In genomic region chr5:131957721-131958483, GRCh38 we compare ENCODE assay signal across 26 cellular contexts. TPM values are rescaled to one million over a fixed set of nuclear protein-coding genes. Genes with fewer than 3 reads are reported as not detected.
DNase-seq lines count a peak whose midpoint lies in the region; ATAC-seq and TF ChIP-seq lines count a peak whose summit lies in the region.
"Had no signal": no experiment of that assay in that cellular context is flagged by ENCODE, and none has a peak within 500 bp of the region (broad histone marks: within the 10 kb centered on the region; RNA-seq: fewer than 3 reads in every experiment).

No MANE protein-coding gene starts in this region.

- TF ChIP-seq CTCF in brain (conservative IDR thresholded peaks at IDR 0.05) = no peak

- peak; percentile 50 for DNase-seq in activated CD4-positive, alpha-beta T cell treated with anti-CD3 and anti-CD28 coated beads, Interleukin-2, amount 10 ng/mL, durations not matched to agents 24 days and 14 days
- DNase-seq in activated CD4-positive, alpha-beta T cell treated with anti-CD3 and anti-CD28 coated beads, Interleukin-2, amount 50 U/mL, for 1 hour = no peak
- DNase-seq in kidney tubule cell (ENCODE audit: low spot score) (peak; percentile 2), superior temporal gyrus (ENCODE audit: extremely low spot score) (peak; percentile 58), NOMO-1 treated with DMSO at 0.1 percent for 48 hours (lab: John Stamatoyannopoulos, UW; ENCODE audit: unreplicated experiment) (no peak)
- DNase-seq: activated naive CD8-positive, alpha-beta T cell treated with anti-CD3 and anti-CD28 coated beads, Interleukin-2, amount 10 ng/mL, durations not matched to agents 7 days and 5 days; activated T-cell treated with anti-CD3 and anti-CD28 coated beads, Interleukin-2, amount 50 U/mL, for 72 hours; BE2C; erythroblast; left ventricle myocardium superior; NCI-H1436 treated with DMSO at 0.1 percent for 48 hours; NCI-H69; OCI-M1; SHP77; stimulated activated naive CD4-positive, alpha-beta T cell; upper lobe of left lung had no signal

- H3K4me1 Mint-ChIP-seq in activated CD4-positive, alpha-beta T cell treated with anti-CD3 and anti-CD28 coated beads, Interleukin-2, amount 10 ng/mL, durations not matched to agents 24 days and 14 days = no peaks in the 10 kb centered on the region
- peaks cover 19% of the 10 kb centered on the region for H3K4me1 Mint-ChIP-seq in brain

- intact Hi-C loops in activated CD4-positive, alpha-beta T cell treated with anti-CD3 and anti-CD28 coated beads, Interleukin-2, amount 10 ng/mL, durations not matched to agents 24 days and 14 days (cut with micrococcal nuclease) = no loop called here

- peaks cover 3% of the 10 kb centered on the region for H3K27me3 Mint-ChIP-seq in activated CD4-positive, alpha-beta T cell treated with anti-CD3 and anti-CD28 coated beads, Interleukin-2, amount 10 ng/mL, durations not matched to agents 24 days and 14 days
- H3K27me3 Mint-ChIP-seq in brain = no peaks in the 10 kb centered on the region
- H3K27me3 Mint-ChIP-seq: activated naive CD8-positive, alpha-beta T cell treated with anti-CD3 and anti-CD28 coated beads, Interleukin-2, amount 10 ng/mL, durations not matched to agents 7 days and 5 days had no signal

- H3K36me3 Mint-ChIP-seq in activated CD4-positive, alpha-beta T cell treated with anti-CD3 and anti-CD28 coated beads, Interleukin-2, amount 10 ng/mL, durations not matched to agents 24 days and 14 days (ENCODE audit: low read depth) = peaks cover 36% of the 10 kb centered on the region
- peaks cover 31% of the 10 kb centered on the region for H3K36me3 Mint-ChIP-seq in brain

- ATAC-seq in HG02852 (IDR thresholded peaks at IDR 0.05; ENCODE audit: unreplicated experiment) = no peak
- ATAC-seq in HG03521 (IDR thresholded peaks at IDR 0.05; ENCODE audit: unreplicated experiment) = no peak
- ATAC-seq: activated T-cell treated with anti-CD3 and anti-CD28 coated beads, Interleukin-2, amount 50 U/mL, for 72 hours; gastroesophageal sphincter; left ventricle myocardium superior had no signal

- H3K9me3 Mint-ChIP-seq in activated CD4-positive, alpha-beta T cell treated with anti-CD3 and anti-CD28 coated beads, Interleukin-2, amount 10 ng/mL, durations not matched to agents 24 days and 14 days = peaks cover 3% of the 10 kb centered on the region
- H3K9me3 Mint-ChIP-seq in brain = peaks cover 0 to 5% (median 0%) of the 10 kb centered on the region in 5 experiments
- H3K9me3 Mint-ChIP-seq: activated naive CD8-positive, alpha-beta T cell treated with anti-CD3 and anti-CD28 coated beads, Interleukin-2, amount 10 ng/mL, durations not matched to agents 7 days and 5 days; activated T-cell treated with anti-CD3 and anti-CD28 coated beads, Interleukin-2, amount 50 U/mL, for 72 hours had no signal

- H3K4me3 Mint-ChIP-seq in activated CD4-positive, alpha-beta T cell treated with anti-CD3 and anti-CD28 coated beads, Interleukin-2, amount 10 ng/mL, durations not matched to agents 24 days and 14 days = no peak overlapping the region
- H3K4me3 Mint-ChIP-seq in brain = peak overlapping the region in 2 of 5 experiments; percentile 1 to 25
- H3K4me3 Mint-ChIP-seq: activated naive CD8-positive, alpha-beta T cell treated with anti-CD3 and anti-CD28 coated beads, Interleukin-2, amount 10 ng/mL, durations not matched to agents 7 days and 5 days; activated T-cell treated with anti-CD3 and anti-CD28 coated beads, Interleukin-2, amount 50 U/mL, for 72 hours had no signal

- no peak overlapping the region for H3K27ac Mint-ChIP-seq in activated CD4-positive, alpha-beta T cell treated with anti-CD3 and anti-CD28 coated beads, Interleukin-2, amount 10 ng/mL, durations not matched to agents 24 days and 14 days
- peak overlapping the region; percentile 70 to 96 (median 87) for H3K27ac Mint-ChIP-seq in brain
- H3K27ac Mint-ChIP-seq: activated naive CD8-positive, alpha-beta T cell treated with anti-CD3 and anti-CD28 coated beads, Interleukin-2, amount 10 ng/mL, durations not matched to agents 7 days and 5 days; activated T-cell treated with anti-CD3 and anti-CD28 coated beads, Interleukin-2, amount 50 U/mL, for 72 hours had no signal

RNA-seq across cellular contexts. Expression of gene MEIKIN, which starts 12.4 kb away (rescaled TPM):
- total RNA-seq in activated CD4-positive, alpha-beta T cell treated with anti-CD3 and anti-CD28 coated beads, Interleukin-2, amount 10 ng/mL, durations not matched to agents 24 days and 14 days = not detected in 2 replicates
- polyA plus RNA-seq in brain (ENCODE audit: insufficient read depth, low read depth, low replicate concordance) = not detected
- total RNA-seq: A172; bronchial epithelial cell; dermis microvascular lymphatic vessel endothelial cell; left ventricle myocardium superior; M059J; osteoblast; T-helper 1 cell treated with Interleukin-12 subunit alpha and Interleukin-12 subunit beta and Interleukin-4 antibody, amounts not matched to agents 30 ng/mL and 1 ng/mL, for 36 hours had no signal

RNA-seq across cellular contexts. Expression of gene ACSL6, which starts 53.6 kb away (rescaled TPM):
- 36.9 and 39.6 TPM in 2 replicates for total RNA-seq in activated CD4-positive, alpha-beta T cell treated with anti-CD3 and anti-CD28 coated beads, Interleukin-2, amount 10 ng/mL, durations not matched to agents 24 days and 14 days
- 4.8 TPM for polyA plus RNA-seq in brain (ENCODE audit: insufficient read depth, low read depth, low replicate concordance)
- total RNA-seq: M059J, osteoblast had no signal

Comparison
In these comparisons a context has a peak if more than half of its experiments do, and no peak if none do; other contexts are left out.
1. DNase-seq: peak in activated CD4-positive, alpha-beta T cell treated with anti-CD3 and anti-CD28 coated beads, Interleukin-2, amount 10 ng/mL, durations not matched to agents 24 days and 14 days (single experiment), kidney tubule cell (single experiment) and superior temporal gyrus (single experiment); none in activated CD4-positive, alpha-beta T cell treated with anti-CD3 and anti-CD28 coated beads, Interleukin-2, amount 50 U/mL, for 1 hour (single experiment) and NOMO-1 treated with DMSO at 0.1 percent for 48 hours (single experiment).